In the genomic region with DNA sequence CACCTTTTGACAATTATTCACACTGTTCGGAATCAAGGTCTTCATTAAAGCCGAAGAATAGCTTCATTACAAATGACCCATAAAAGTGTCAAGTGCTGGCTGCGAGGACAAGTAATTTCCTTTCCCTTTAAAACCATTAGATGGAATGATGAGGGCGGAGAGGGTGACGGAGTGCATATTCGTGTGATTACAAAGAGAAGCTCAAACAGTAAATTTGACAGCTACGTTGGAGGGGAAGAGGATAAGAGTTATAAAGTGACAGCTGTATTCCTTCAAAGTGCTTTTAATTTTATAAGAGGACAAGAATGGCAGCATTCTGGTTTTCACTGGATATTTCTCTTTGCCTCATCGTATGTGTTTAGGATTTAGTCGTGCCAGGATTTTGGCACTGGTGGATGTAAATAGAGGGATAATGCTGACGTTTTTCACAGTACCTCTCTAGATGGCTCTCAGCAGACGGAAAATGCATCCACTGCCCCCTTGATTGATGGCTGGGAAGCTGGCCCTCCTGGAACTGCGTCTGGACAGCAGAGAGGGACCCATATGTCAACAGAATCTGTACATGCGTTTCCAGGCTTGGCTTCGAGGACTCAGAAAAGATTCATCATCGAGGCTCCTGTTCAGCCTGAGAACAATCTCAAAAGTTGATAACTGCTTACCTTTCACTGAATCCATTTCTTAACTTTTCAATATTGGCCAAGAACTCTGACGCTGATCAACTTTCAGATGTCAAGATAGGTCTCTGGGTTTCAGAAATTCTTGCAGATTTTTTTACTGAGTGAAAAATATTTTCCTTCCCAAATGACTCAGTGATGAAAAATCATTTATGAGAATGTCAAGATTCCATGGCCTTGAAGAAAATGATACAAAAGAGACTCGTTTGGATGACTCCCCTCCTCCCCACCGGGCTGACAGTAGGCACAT, we compare ENCODE assay signal across 16 cellular contexts. TPM values are rescaled to one million over a fixed set of nuclear protein-coding genes. Genes with fewer than 3 reads are reported as not detected.
"Had no signal": no experiment of that assay in that cellular context is flagged by ENCODE, and none has a peak within 500 bp of the region (broad histone marks: within the 10 kb centered on the region; RNA-seq: fewer than 3 reads in every experiment).

No MANE protein-coding gene starts in this region.

- DNase-seq: activated CD4-positive, alpha-beta T cell treated with anti-CD3 and anti-CD28 coated beads, Interleukin-2, amount 50 U/mL, for 48 hours; activated CD4-positive, CD25-positive, alpha-beta regulatory T cell treated with anti-CD3 and anti-CD28 coated beads, Interleukin-2, amount 50 U/mL, for 72 hours; activated CD8-positive, alpha-beta memory T cell treated with anti-CD3 and anti-CD28 coated beads, Interleukin-2, amount 10 ng/mL, durations not matched to agents 7 days and 5 days; activated effector memory CD4-positive, alpha-beta T cell treated with anti-CD3 and anti-CD28 coated beads, Interleukin-2, amount 50 U/mL, for 16 hours; activated T-cell treated with anti-CD3 and anti-CD28 coated beads, Interleukin-2, amount 50 U/mL, for 4 hours; amygdala; brain microvascular endothelial cell; erythroblast; left colon; sigmoid colon; stimulated activated CD4-positive, alpha-beta T cell treated with anti-CD3 and anti-CD28 coated beads, Interleukin-12 subunit alpha, Interleukin-12 subunit beta, amount 100 ng/mL, for 4 hours; stimulated activated naive CD8-positive, alpha-beta T cell treated with anti-CD3 and anti-CD28 coated beads, Interleukin-15, Interleukin-2, amounts not matched to agents 100 U/mL and 50 U/mL, for 24 hours; testis had no signal

- ATAC-seq: activated CD8-positive, alpha-beta memory T cell treated with anti-CD3 and anti-CD28 coated beads, Interleukin-2, amount 10 ng/mL, durations not matched to agents 7 days and 5 days; activated naive CD4-positive, alpha-beta T cell treated with anti-CD3 and anti-CD28 coated beads, Interleukin-2, amount 50 U/mL, for 72 hours; activated T-cell treated with anti-CD3 and anti-CD28 coated beads, Interleukin-2, amount 50 U/mL, for 4 hours; left colon; stimulated activated naive CD8-positive, alpha-beta T cell treated with anti-CD3 and anti-CD28 coated beads, Interleukin-15, Interleukin-2, amounts not matched to agents 100 U/mL and 50 U/mL, for 24 hours had no signal

- H3K36me3 ChIP-seq: brain microvascular endothelial cell, sigmoid colon, vagina had no signal

- H3K4me1 ChIP-seq: sigmoid colon, testis, vagina had no signal

- H3K27me3 ChIP-seq: brain microvascular endothelial cell, testis, vagina had no signal

- H3K9me3 ChIP-seq: sigmoid colon, testis, vagina had no signal

- H3K4me3 ChIP-seq: sigmoid colon, testis, vagina had no signal

- H3K27ac ChIP-seq: brain microvascular endothelial cell, sigmoid colon, testis, vagina had no signal

RNA-seq across cellular contexts. Expression of a gene that starts 50.4 kb away (rescaled TPM):
- total RNA-seq: activated CD8-positive, alpha-beta memory T cell treated with anti-CD3 and anti-CD28 coated beads, Interleukin-2, amount 10 ng/mL, durations not matched to agents 7 days and 5 days; activated naive CD4-positive, alpha-beta T cell treated with anti-CD3 and anti-CD28 coated beads, Interleukin-2, amount 50 U/mL, for 72 hours; pulmonary artery endothelial cell; sigmoid colon had no signal
